1 cellular context compared by ENCODE assay signal in genomic region chr15:89783861-89784685, GRCh38.
TF ChIP-seq lines count a peak whose summit lies in the region.

No MANE protein-coding gene starts in this region.

TF ChIP-seq in GM23338, 12 proteins besides CTCF, POLR2A, EP300 and RAD21 (continued from another document):
- TF ChIP-seq REST (IDR thresholded peaks at IDR 0.05; ENCODE audit: unreplicated experiment) (no peak), STAT1 (IDR thresholded peaks at IDR 0.05; ENCODE audit: unreplicated experiment) (no peak), ZNF114 (CRISPR knock-in tag; IDR thresholded peaks at IDR 0.05) (no peak), POLR2AphosphoS5 (IDR thresholded peaks at IDR 0.05; ENCODE audit: low read depth) (no peak), ETS1 (IDR thresholded peaks at IDR 0.05) (no peak), EZH2 (IDR thresholded peaks at IDR 0.05; ENCODE audit: low read depth, unreplicated experiment) (no peak), ZNF331 (CRISPR knock-in tag; IDR thresholded peaks at IDR 0.05; ENCODE audit: low read depth) (no peak), CREB1 (CRISPR knock-in tag; IDR thresholded peaks at IDR 0.05; ENCODE audit: low read depth) (no peak), NANOG (IDR thresholded peaks at IDR 0.05; ENCODE audit: borderline replicate concordance) (no peak), EZH2phosphoT487 (IDR thresholded peaks at IDR 0.05; ENCODE audit: unreplicated experiment) (no peak)
- TF ChIP-seq, protein P1, sequence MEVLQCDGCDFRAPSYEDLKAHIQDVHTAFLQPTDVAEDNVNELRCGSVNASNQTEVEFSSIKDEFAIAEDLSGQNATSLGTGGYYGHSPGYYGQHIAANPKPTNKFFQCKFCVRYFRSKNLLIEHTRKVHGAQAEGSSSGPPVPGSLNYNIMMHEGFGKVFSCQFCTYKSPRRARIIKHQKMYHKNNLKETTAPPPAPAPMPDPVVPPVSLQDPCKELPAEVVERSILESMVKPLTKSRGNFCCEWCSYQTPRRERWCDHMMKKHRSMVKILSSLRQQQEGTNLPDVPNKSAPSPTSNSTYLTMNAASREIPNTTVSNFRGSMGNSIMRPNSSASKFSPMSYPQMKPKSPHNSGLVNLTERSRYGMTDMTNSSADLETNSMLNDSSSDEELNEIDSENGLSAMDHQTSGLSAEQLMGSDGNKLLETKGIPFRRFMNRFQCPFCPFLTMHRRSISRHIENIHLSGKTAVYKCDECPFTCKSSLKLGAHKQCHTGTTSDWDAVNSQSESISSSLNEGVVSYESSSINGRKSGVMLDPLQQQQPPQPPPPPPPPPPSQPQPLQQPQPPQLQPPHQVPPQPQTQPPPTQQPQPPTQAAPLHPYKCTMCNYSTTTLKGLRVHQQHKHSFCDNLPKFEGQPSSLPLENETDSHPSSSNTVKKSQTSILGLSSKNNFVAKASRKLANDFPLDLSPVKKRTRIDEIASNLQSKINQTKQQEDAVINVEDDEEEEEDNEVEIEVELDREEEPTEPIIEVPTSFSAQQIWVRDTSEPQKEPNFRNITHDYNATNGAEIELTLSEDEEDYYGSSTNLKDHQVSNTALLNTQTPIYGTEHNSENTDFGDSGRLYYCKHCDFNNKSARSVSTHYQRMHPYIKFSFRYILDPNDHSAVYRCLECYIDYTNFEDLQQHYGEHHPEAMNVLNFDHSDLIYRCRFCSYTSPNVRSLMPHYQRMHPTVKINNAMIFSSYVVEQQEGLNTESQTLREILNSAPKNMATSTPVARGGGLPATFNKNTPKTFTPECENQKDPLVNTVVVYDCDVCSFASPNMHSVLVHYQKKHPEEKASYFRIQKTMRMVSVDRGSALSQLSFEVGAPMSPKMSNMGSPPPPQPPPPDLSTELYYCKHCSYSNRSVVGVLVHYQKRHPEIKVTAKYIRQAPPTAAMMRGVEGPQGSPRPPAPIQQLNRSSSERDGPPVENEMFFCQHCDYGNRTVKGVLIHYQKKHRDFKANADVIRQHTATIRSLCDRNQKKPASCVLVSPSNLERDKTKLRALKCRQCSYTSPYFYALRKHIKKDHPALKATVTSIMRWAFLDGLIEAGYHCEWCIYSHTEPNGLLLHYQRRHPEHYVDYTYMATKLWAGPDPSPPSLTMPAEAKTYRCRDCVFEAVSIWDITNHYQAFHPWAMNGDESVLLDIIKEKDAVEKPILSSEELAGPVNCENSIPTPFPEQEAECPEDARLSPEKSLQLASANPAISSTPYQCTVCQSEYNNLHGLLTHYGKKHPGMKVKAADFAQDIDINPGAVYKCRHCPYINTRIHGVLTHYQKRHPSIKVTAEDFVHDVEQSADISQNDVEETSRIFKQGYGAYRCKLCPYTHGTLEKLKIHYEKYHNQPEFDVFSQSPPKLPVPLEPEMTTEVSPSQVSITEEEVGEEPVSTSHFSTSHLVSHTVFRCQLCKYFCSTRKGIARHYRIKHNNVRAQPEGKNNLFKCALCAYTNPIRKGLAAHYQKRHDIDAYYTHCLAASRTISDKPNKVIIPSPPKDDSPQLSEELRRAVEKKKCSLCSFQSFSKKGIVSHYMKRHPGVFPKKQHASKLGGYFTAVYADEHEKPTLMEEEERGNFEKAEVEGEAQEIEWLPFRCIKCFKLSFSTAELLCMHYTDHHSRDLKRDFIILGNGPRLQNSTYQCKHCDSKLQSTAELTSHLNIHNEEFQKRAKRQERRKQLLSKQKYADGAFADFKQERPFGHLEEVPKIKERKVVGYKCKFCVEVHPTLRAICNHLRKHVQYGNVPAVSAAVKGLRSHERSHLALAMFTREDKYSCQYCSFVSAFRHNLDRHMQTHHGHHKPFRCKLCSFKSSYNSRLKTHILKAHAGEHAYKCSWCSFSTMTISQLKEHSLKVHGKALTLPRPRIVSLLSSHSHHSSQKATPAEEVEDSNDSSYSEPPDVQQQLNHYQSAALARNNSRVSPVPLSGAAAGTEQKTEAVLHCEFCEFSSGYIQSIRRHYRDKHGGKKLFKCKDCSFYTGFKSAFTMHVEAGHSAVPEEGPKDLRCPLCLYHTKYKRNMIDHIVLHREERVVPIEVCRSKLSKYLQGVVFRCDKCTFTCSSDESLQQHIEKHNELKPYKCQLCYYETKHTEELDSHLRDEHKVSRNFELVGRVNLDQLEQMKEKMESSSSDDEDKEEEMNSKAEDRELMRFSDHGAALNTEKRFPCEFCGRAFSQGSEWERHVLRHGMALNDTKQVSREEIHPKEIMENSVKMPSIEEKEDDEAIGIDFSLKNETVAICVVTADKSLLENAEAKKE (CRISPR knock-in tag; IDR thresholded peaks at IDR 0.05) = no peak
TF ChIP-seq in GM23338: peak in this region for 0.
